In the genomic region with DNA sequence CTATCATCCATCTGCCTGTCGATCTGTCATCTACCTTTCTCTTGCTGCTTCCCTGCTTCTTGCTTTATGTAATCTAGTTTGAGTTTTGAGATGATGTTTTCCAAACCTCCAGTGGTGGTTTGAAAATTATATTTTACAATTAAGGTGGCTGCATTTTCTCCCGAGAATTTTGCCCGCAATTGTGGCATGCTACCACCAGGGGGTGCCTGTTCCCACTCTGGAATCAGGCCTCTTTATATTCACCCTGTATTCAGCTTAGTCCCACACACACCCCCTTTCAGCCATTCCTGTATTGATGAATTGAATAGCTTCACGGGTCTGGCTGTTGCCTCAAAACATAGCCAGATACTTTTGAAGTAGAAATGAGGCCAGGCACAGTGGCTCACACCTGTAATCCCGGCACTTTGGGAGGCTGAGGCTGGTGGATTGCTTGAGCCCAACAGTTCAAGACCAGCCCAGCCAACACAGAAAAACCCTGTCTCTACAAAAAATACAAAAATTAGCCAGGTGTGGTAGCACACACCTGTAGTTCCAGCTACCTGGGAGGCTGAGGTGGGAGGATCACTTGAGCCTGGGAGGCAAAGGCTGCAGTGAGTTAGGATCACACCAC, we compare ENCODE assay signal across 1 cellular context.
TF ChIP-seq lines count a peak whose summit lies in the region.

No MANE protein-coding gene starts in this region.

TF ChIP-seq in K562, 482 proteins besides CTCF, POLR2A, EP300 and RAD21:
- 0 out of 2 replicates have a peak, but pooled peaks have one; percentile 55 for TF ChIP-seq TRIM28 (IDR thresholded peaks at IDR 0.05)
- TF ChIP-seq, protein P1, sequence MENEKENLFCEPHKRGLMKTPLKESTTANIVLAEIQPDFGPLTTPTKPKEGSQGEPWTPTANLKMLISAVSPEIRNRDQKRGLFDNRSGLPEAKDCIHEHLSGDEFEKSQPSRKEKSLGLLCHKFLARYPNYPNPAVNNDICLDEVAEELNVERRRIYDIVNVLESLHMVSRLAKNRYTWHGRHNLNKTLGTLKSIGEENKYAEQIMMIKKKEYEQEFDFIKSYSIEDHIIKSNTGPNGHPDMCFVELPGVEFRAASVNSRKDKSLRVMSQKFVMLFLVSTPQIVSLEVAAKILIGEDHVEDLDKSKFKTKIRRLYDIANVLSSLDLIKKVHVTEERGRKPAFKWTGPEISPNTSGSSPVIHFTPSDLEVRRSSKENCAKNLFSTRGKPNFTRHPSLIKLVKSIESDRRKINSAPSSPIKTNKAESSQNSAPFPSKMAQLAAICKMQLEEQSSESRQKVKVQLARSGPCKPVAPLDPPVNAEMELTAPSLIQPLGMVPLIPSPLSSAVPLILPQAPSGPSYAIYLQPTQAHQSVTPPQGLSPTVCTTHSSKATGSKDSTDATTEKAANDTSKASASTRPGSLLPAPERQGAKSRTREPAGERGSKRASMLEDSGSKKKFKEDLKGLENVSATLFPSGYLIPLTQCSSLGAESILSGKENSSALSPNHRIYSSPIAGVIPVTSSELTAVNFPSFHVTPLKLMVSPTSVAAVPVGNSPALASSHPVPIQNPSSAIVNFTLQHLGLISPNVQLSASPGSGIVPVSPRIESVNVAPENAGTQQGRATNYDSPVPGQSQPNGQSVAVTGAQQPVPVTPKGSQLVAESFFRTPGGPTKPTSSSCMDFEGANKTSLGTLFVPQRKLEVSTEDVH (IDR thresholded peaks at IDR 0.05; ENCODE audit: low read depth, partially characterized antibody): no peak
- TF ChIP-seq CBX3 (IDR thresholded peaks at IDR 0.05; ENCODE audit: borderline replicate concordance in 1 of 2, low read length in 2 of 2): peak in 1 of 2 experiments; percentile 83; a peak in 2 of 3 replicates
